Comparison of ENCODE assay signal across 19 cellular contexts in the genomic region with DNA sequence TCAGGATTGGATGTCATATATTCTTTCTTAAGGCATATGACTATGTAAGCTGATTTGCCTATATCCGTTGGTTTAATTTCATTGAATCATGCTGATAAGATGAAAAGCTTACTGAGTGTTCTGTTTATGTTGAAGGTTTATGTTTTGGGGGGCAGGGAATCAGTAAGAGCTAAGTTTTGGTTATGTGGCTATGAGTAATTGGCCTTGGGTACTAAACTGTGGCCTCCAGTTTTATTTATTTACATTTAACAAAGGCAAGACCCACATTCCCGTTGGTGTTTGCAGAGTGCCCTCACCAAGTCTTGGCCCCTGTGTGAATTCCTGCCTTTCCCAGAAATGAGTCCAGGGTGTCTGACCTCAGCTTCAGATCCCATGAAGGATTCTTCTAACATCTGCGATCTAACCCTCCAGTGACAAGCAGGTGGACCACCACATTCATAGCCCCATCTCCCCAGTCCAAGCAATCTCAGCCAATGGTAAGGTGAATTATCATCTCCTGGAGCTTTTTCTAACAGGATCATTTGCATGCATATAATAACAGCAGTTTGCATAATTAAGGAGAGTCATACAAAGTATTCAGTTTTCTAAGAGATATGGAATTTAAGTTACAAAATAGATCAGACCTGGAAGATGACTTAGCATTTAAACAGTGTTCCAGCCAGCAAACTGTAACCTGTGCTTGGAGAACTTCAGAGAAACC. TPM values are rescaled to one million over a fixed set of nuclear protein-coding genes. Genes with fewer than 3 reads are reported as not detected.
DNase-seq lines count a peak whose midpoint lies in the region; TF ChIP-seq lines count a peak whose summit lies in the region.
"Had no signal": no experiment of that assay in that cellular context is flagged by ENCODE, and none has a peak within 500 bp of the region (broad histone marks: within the 10 kb centered on the region; RNA-seq: fewer than 3 reads in every experiment).

No MANE protein-coding gene starts in this region.

- H3K36me3 ChIP-seq in mammary epithelial cell (ENCODE audit: insufficient read depth, low read length): no peaks in the 10 kb centered on the region

- intact Hi-C loops in MCF 10A (cut with micrococcal nuclease): no loop called here
- intact Hi-C loops in mammary epithelial cell (cut with micrococcal nuclease): no loop called here

- peaks cover 11% of the 10 kb centered on the region for H3K4me1 Mint-ChIP-seq in MCF 10A (ENCODE audit: insufficient read depth, unreplicated experiment)
- H3K4me1 Mint-ChIP-seq: neural crest cell had no signal

- H2AFZ ChIP-seq in mammary epithelial cell (ENCODE audit: low read depth, low read length): no peak overlapping the region

- POLR2A ChIA-PET in MCF 10A (lab: Yijun Ruan, JAX): interaction anchor here (0.9 kb wide), 1 partner anchor 10 kb away, joined by 3 read pairs; no protein-coding TSS in a partner anchor

- no peaks in the 10 kb centered on the region for H4K20me1 ChIP-seq in mammary epithelial cell (ENCODE audit: insufficient read depth, low read length)

- in situ Hi-C loops in mammary epithelial cell (cut with MboI; ENCODE audit: low sequenced_read_pairs in 2 of 2): no loop called here

- peak; percentile 60 for DNase-seq in MCF 10A (ENCODE audit: unreplicated experiment)
- DNase-seq in mammary epithelial cell: no peak
- peak; percentile 65 for DNase-seq in RPMI7951 (ENCODE audit: low read depth)
- DNase-seq in fibroblast of pulmonary artery (ENCODE audit: low read depth): peak; percentile 35
- DNase-seq in NCI-H1436 (lab: John Stamatoyannopoulos, UW): no peak
- no peak for DNase-seq in stimulated activated CD4-positive, alpha-beta T cell treated with anti-CD3 and anti-CD28 coated beads, Interleukin-2, amount 100 ng/mL, for 48 hours
- no peak for DNase-seq in DMS53 (lab: John Stamatoyannopoulos, UW)
- DNase-seq in caudate nucleus (lab: John Stamatoyannopoulos, UW): no peak
- DNase-seq: activated CD4-positive, CD25-positive, alpha-beta regulatory T cell treated with anti-CD3 and anti-CD28 coated beads, Interleukin-2, amount 50 U/mL, for 72 hours; activated CD8-positive, alpha-beta memory T cell treated with anti-CD3 and anti-CD28 coated beads, Interleukin-2, amount 50 U/mL, for 48 hours; NCI-H1417 treated with DMSO at 0.1 percent for 48 hours; NCI-H510A; stimulated activated naive CD8-positive, alpha-beta T cell treated with anti-CD3 and anti-CD28 coated beads, Interleukin-15, Interleukin-2, amounts not matched to agents 100 U/mL and 50 U/mL, for 24 hours had no signal

- no peak for TF ChIP-seq CTCF in MCF 10A (IDR thresholded peaks at IDR 0.05; ENCODE audit: unreplicated experiment)
- no peak for TF ChIP-seq CTCF in mammary epithelial cell (conservative IDR thresholded peaks at IDR 0.05 in 1 of 2, IDR thresholded peaks at IDR 0.05 in 1 of 2; ENCODE audit: extremely low read depth in 1 of 2, insufficient read depth in 1 of 2, low read depth in 1 of 2, low read length in 2 of 2)
- no peak for TF ChIP-seq CTCF in fibroblast of pulmonary artery (IDR thresholded peaks at IDR 0.05; ENCODE audit: low read length, missing control alignments)

- no peak overlapping the region for H3K27ac Mint-ChIP-seq in MCF 10A (ENCODE audit: low read depth, unreplicated experiment)
- H3K27ac Mint-ChIP-seq: activated naive CD8-positive, alpha-beta T cell; T-helper 1 cell treated with Interleukin-12 subunit alpha and Interleukin-12 subunit beta and Interleukin-4 antibody, amounts not matched to agents 30 μg/mL and 1 μg/mL, for 36 hours had no signal

- BruUV-seq in MCF 10A (replicated peaks; lab: Mats Ljungman, UMichigan) (no TSS peak), mammary epithelial cell (replicated peaks; lab: Mats Ljungman, UMichigan) (no TSS peak)

- H3K9me3 Mint-ChIP-seq in MCF 10A (ENCODE audit: unreplicated experiment): no peaks in the 10 kb centered on the region
- H3K9me3 Mint-ChIP-seq: neural crest cell; T-helper 1 cell treated with Interleukin-12 subunit alpha and Interleukin-12 subunit beta and Interleukin-4 antibody, amounts not matched to agents 30 μg/mL and 1 μg/mL, for 36 hours had no signal

- no peak overlapping the region for H3K9ac ChIP-seq in mammary epithelial cell (ENCODE audit: insufficient read depth, low read length)

- H3K4me2 ChIP-seq in mammary epithelial cell (ENCODE audit: insufficient read depth, low read depth, low read length): no peak overlapping the region

- no peaks in the 10 kb centered on the region for H3K79me2 ChIP-seq in mammary epithelial cell (ENCODE audit: insufficient read depth, low read length)

- CTCF ChIA-PET in MCF 10A (lab: Yijun Ruan, JAX): interaction anchor here (0.6 to 3.0 kb wide), 7 partner anchors 12 to 206 kb away, joined by 3 to 16 read pairs (median 3); no protein-coding TSS in a partner anchor
- CTCF ChIA-PET in mammary epithelial cell (lab: Charles Lee; ENCODE audit: low non-redundant PET): no interaction called here

- no peak overlapping the region for H3K4me3 Mint-ChIP-seq in MCF 10A (ENCODE audit: unreplicated experiment)
- H3K4me3 Mint-ChIP-seq: activated naive CD8-positive, alpha-beta T cell; neural crest cell; T-helper 1 cell treated with Interleukin-12 subunit alpha and Interleukin-12 subunit beta and Interleukin-4 antibody, amounts not matched to agents 30 μg/mL and 1 μg/mL, for 36 hours had no signal

- H3K27me3 ChIP-seq in mammary epithelial cell (ENCODE audit: insufficient read depth, low read length): no peaks in the 10 kb centered on the region

- H3K27ac ChIP-seq in mammary epithelial cell (ENCODE audit: insufficient read depth, low read depth, low read length): no peak overlapping the region
- H3K27ac ChIP-seq in caudate nucleus (ENCODE audit: low read depth, low read length): no peak overlapping the region

- H3K4me3 ChIP-seq in mammary epithelial cell (replicated peaks in 1 of 3; ENCODE audit: insufficient read depth in 1 of 3, low read depth in 2 of 3, low read length in 3 of 3): no peak overlapping the region
- H3K4me3 ChIP-seq in fibroblast of pulmonary artery (replicated peaks; ENCODE audit: low read depth, low read length): no peak overlapping the region
- H3K4me3 ChIP-seq: lung had no signal

- dilution Hi-C loops in mammary epithelial cell (cut with HindIII; ENCODE audit: low sequenced_read_pairs): no loop called here

- 90% methylated on average over 3 of the region's 3 CpGs for WGBS in mammary epithelial cell (ENCODE audit: low coverage, missing lambda C conversion rate)

- no peaks in the 10 kb centered on the region for H3K4me1 ChIP-seq in mammary epithelial cell (ENCODE audit: insufficient read depth, low read length)

- H3K27me3 Mint-ChIP-seq in MCF 10A (ENCODE audit: insufficient read depth, unreplicated experiment): no peaks in the 10 kb centered on the region

- H3K36me3 Mint-ChIP-seq in MCF 10A (ENCODE audit: insufficient read depth, unreplicated experiment): no peaks in the 10 kb centered on the region
- H3K36me3 Mint-ChIP-seq: activated naive CD8-positive, alpha-beta T cell had no signal

- H3K9me3 ChIP-seq in mammary epithelial cell (replicated peaks; ENCODE audit: insufficient read depth, low read length): no peaks in the 10 kb centered on the region

RNA-seq across cellular contexts. Expression of gene GLDN, which starts 27.4 kb away (rescaled TPM):
- not detected in 2 replicates for total RNA-seq in MCF 10A (2022)
- under 1 TPM in 1 of 2 donors, not detected in 1; 0.33 TPM for total RNA-seq in mammary epithelial cell
- polyA plus RNA-seq in mammary epithelial cell: not detected
- polyA minus RNA-seq in mammary epithelial cell: not detected
- total RNA-seq in RPMI7951 (2014; rRNA removed; shearing (Covaris generic)): 0.48 and 0.78 TPM in 2 replicates
- total RNA-seq: A673, epithelial cell of proximal tubule had no signal

RNA-seq across cellular contexts. Expression of gene CYP19A1, which starts 30.5 kb away (rescaled TPM):
- total RNA-seq in MCF 10A (2022): 1.1 TPM in 1 of 2 replicates, not detected in the other
- under 1 TPM in 1 of 2 donors, not detected in 1; 0.17 TPM for total RNA-seq in mammary epithelial cell
- polyA plus RNA-seq in mammary epithelial cell: 0.09 TPM
- not detected for polyA minus RNA-seq in mammary epithelial cell
- 0.48 and 0.59 TPM in 2 replicates for total RNA-seq in RPMI7951 (2014; rRNA removed; shearing (Covaris generic))
- total RNA-seq: epithelial cell of proximal tubule, neural crest cell had no signal

Comparison
In these comparisons a context has a peak if more than half of its experiments do, and no peak if none do; other contexts are left out.
1. DNase-seq: peak in MCF 10A (single experiment), RPMI7951 (single experiment) and fibroblast of pulmonary artery (single experiment); none in mammary epithelial cell (single experiment), NCI-H1436 (single experiment), stimulated activated CD4-positive, alpha-beta T cell treated with anti-CD3 and anti-CD28 coated beads, Interleukin-2, amount 100 ng/mL, for 48 hours (0 of 2), DMS53 (single experiment) and caudate nucleus (0 of 61).